ENCODE assay signal across 13 cellular contexts in the genomic region with DNA sequence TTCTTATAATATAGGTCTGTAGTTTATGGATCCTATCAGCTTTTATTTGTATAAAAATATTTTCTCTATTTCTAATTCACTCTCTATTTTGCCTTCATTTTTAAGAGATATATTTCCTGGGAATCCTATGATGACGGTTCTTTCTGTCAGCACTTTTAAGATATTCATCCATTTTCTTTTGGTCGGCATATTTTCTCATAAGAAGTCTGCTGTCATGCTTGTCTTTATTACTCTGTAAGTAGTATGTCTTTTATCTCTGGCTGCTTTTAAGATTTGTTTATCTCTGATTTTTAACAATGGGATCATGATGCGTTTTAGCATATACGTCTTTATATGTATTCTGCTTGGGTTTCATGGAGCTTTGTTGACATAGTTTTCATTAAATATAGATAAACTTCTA.
"Had no signal": no experiment of that assay in that cellular context is flagged by ENCODE, and none has a peak within 500 bp of the region (broad histone marks: within the 10 kb centered on the region; RNA-seq: fewer than 3 reads in every experiment).

No MANE protein-coding gene starts in this region.

- H3K27ac ChIP-seq: ascending aorta, colonic mucosa, parathyroid adenoma, skin epidermis had no signal

- H3K9me3 ChIP-seq: colonic mucosa had no signal

- ATAC-seq: activated T-cell treated with anti-CD3 and anti-CD28 coated beads, Interleukin-2, amount 50 U/mL, for 4 hours; left colon; naive thymus-derived CD4-positive, alpha-beta T cell had no signal

- H2AFZ ChIP-seq: parathyroid adenoma had no signal

- H3K4me1 ChIP-seq: ascending aorta, colonic mucosa, parathyroid adenoma had no signal

- H3K4me3 Mint-ChIP-seq: activated naive CD8-positive, alpha-beta T cell; activated T-cell treated with anti-CD3 and anti-CD28 coated beads, Interleukin-2, amount 50 U/mL, for 4 hours; naive thymus-derived CD4-positive, alpha-beta T cell had no signal

- H3K27ac Mint-ChIP-seq: activated naive CD8-positive, alpha-beta T cell; naive thymus-derived CD4-positive, alpha-beta T cell had no signal

- H3K9ac ChIP-seq: parathyroid adenoma had no signal

- H3K27me3 Mint-ChIP-seq: activated naive CD8-positive, alpha-beta T cell had no signal

- H3K36me3 ChIP-seq: ascending aorta, colonic mucosa had no signal

- H3K4me3 ChIP-seq: ascending aorta, colonic mucosa, skin epidermis had no signal

- H3K36me3 Mint-ChIP-seq: activated naive CD8-positive, alpha-beta T cell had no signal

- DNase-seq: activated CD4-positive, alpha-beta T cell treated with anti-CD3 and anti-CD28 coated beads for 1 hour; activated CD4-positive, alpha-beta T cell treated with anti-CD3 and anti-CD28 coated beads, Interleukin-2, amount 50 U/mL, for 48 hours; activated effector memory CD4-positive, alpha-beta T cell treated with anti-CD3 and anti-CD28 coated beads, Interleukin-2, amount 50 U/mL, for 16 hours; activated T-cell treated with anti-CD3 and anti-CD28 coated beads, Interleukin-2, amount 50 U/mL, for 4 hours; colonic mucosa; effector CD8-positive, alpha-beta T cell; left colon; naive thymus-derived CD4-positive, alpha-beta T cell; retina had no signal

- H3K27me3 ChIP-seq: ascending aorta, colonic mucosa had no signal
